In genomic region chr17:50565559-50566350, GRCh38 we compare ENCODE assay signal across 11 cellular contexts. TPM values are rescaled to one million over a fixed set of nuclear protein-coding genes. Genes with fewer than 3 reads are reported as not detected.
DNase-seq lines count a peak whose midpoint lies in the region; ATAC-seq, FAIRE-seq and TF ChIP-seq lines count a peak whose summit lies in the region.
"Had no signal": no experiment of that assay in that cellular context is flagged by ENCODE, and none has a peak within 500 bp of the region (broad histone marks: within the 10 kb centered on the region; RNA-seq: fewer than 3 reads in every experiment).

No MANE protein-coding gene starts in this region.

- H4K20me1 ChIP-seq in astrocyte (ENCODE audit: insufficient read depth, low read length): no peaks in the 10 kb centered on the region

- peaks cover 52% of the 10 kb centered on the region for H3K27me3 ChIP-seq in astrocyte (ENCODE audit: insufficient read depth, low read length)
- H3K27me3 ChIP-seq in psoas muscle (ENCODE audit: insufficient read depth in 3 of 3, low read length in 2 of 3): peaks cover 0 to 50% (median 17%) of the 10 kb centered on the region in 3 donors
- H3K27me3 ChIP-seq in tibial artery: peaks cover 10 to 41% of the 10 kb centered on the region in 2 donors

- FAIRE-seq in astrocyte (lab: Jason Lieb, UNC): no peak

- peaks cover 5% of the 10 kb centered on the region for H3K4me1 ChIP-seq in astrocyte (ENCODE audit: insufficient read depth, low read length)
- peaks cover 6% of the 10 kb centered on the region for H3K4me1 ChIP-seq in psoas muscle
- peaks cover 8 to 42% (median 38%) of the 10 kb centered on the region in 4 donors for H3K4me1 ChIP-seq in tibial artery
- H3K4me1 ChIP-seq: parathyroid adenoma had no signal

- ATAC-seq in psoas muscle (no peak), GM19035 (IDR thresholded peaks at IDR 0.05; ENCODE audit: unreplicated experiment) (no peak)

- no peak for TF ChIP-seq CTCF in astrocyte (IDR thresholded peaks at IDR 0.05; ENCODE audit: insufficient read depth, low read depth, low read length)
- no peak for TF ChIP-seq CTCF in mesothelial cell of epicardium (IDR thresholded peaks at IDR 0.05; ENCODE audit: unreplicated experiment)
- TF ChIP-seq CTCF in psoas muscle (IDR thresholded peaks at IDR 0.05): no peak
- no peak for TF ChIP-seq CTCF in tibial artery (IDR thresholded peaks at IDR 0.05)

- H3K4me3 ChIP-seq in astrocyte (ENCODE audit: insufficient read depth, low read depth, low read length) (no peak overlapping the region), psoas muscle (no peak overlapping the region), tibial artery (no peak overlapping the region)

- intact Hi-C loops in psoas muscle (cut with DNase I): no loop called here
- intact Hi-C loops in tibial artery (cut with DNase I; ENCODE audit: low total_unique reads): no loop called here

- H3K27ac Mint-ChIP-seq in astrocyte (ENCODE audit: unreplicated experiment) (peak overlapping the region; percentile 23), mesothelial cell of epicardium (peak overlapping the region; percentile 52)

- no peak overlapping the region for H3K9ac ChIP-seq in astrocyte (ENCODE audit: low read length)
- H3K9ac ChIP-seq: parathyroid adenoma had no signal

- H3K27ac ChIP-seq in astrocyte (ENCODE audit: low read depth, low read length) (no peak overlapping the region), psoas muscle (no peak overlapping the region), tibial artery (peak overlapping the region in 1 of 2 donors; percentile 25)
- H3K27ac ChIP-seq: parathyroid adenoma had no signal

- H3K9me3 Mint-ChIP-seq in astrocyte (ENCODE audit: unreplicated experiment) (no peaks in the 10 kb centered on the region), mesothelial cell of epicardium (no peaks in the 10 kb centered on the region)

- peaks cover 5% of the 10 kb centered on the region for H3K36me3 Mint-ChIP-seq in astrocyte (ENCODE audit: low read depth, unreplicated experiment)
- H3K36me3 Mint-ChIP-seq in mesothelial cell of epicardium: no peaks in the 10 kb centered on the region

- H3K27me3 Mint-ChIP-seq in astrocyte (ENCODE audit: low read depth, unreplicated experiment) (peaks cover 63% of the 10 kb centered on the region), mesothelial cell of epicardium (ENCODE audit: low read depth) (peaks cover 60% of the 10 kb centered on the region)

- no peaks in the 10 kb centered on the region for H3K79me2 ChIP-seq in astrocyte (ENCODE audit: insufficient read depth, low read length)
- H3K79me2 ChIP-seq: parathyroid adenoma had no signal

- WGBS in psoas muscle, 3 donors: 38 to 47% (median 40%) methylated on average over 7 of the region's 7 CpGs

- H3K4me1 Mint-ChIP-seq in astrocyte (ENCODE audit: low read depth, unreplicated experiment) (peaks cover 15% of the 10 kb centered on the region), mesothelial cell of epicardium (peaks cover 51% of the 10 kb centered on the region)

- no peak overlapping the region for H3K4me3 Mint-ChIP-seq in astrocyte (ENCODE audit: unreplicated experiment)
- no peak overlapping the region for H3K4me3 Mint-ChIP-seq in mesothelial cell of epicardium

- H3K36me3 ChIP-seq in astrocyte (ENCODE audit: insufficient read depth, low read length) (no peaks in the 10 kb centered on the region), psoas muscle (ENCODE audit: insufficient read depth in 1 of 2, low read depth in 1 of 2) (no peaks in the 10 kb centered on the region), tibial artery (no peaks in the 10 kb centered on the region)

- H3K9me3 ChIP-seq in astrocyte (ENCODE audit: insufficient read depth, low read depth, low read length): no peaks in the 10 kb centered on the region
- no peaks in the 10 kb centered on the region for H3K9me3 ChIP-seq in psoas muscle
- no peaks in the 10 kb centered on the region for H3K9me3 ChIP-seq in tibial artery

- H2AFZ ChIP-seq in astrocyte (ENCODE audit: low read depth, low read length): no peak overlapping the region
- H2AFZ ChIP-seq: parathyroid adenoma had no signal

- no peak overlapping the region for H3K4me2 ChIP-seq in astrocyte (ENCODE audit: low read length)

- peak; percentile 72 for DNase-seq in COR-L47 (lab: John Stamatoyannopoulos, UW)
- DNase-seq in NCI-H1417 (lab: John Stamatoyannopoulos, UW): peak; percentile 32 to 92 (median 78)
- DNase-seq in astrocyte (ENCODE audit: low read depth): no peak
- no peak for DNase-seq in mesothelial cell of epicardium (ENCODE audit: low spot score in 2 of 2, unreplicated experiment in 2 of 2)
- no peak for DNase-seq in psoas muscle
- DNase-seq in tibial artery: no peak
- no peak for DNase-seq in HCEC 1CT

RNA-seq across cellular contexts. Expression of gene CACNA1G, which starts 5.2 kb away (rescaled TPM):
- total RNA-seq in astrocyte (0.27 and 0.36 TPM in 2 replicates), mesothelial cell of epicardium (26.1 to 29.0 TPM (median 26.9 TPM) in 3 replicates), psoas muscle (under 1 TPM in 3 of 4 donors, not detected in 1; 0.02 to 0.24 (median 0.17) TPM)
- polyA plus RNA-seq in psoas muscle: under 1 TPM in 2 of 3 donors, not detected in 1; 0.04 TPM
- total RNA-seq: epithelial cell of proximal tubule had no signal

RNA-seq across cellular contexts. Expression of gene SPATA20, which starts 18.8 kb away (rescaled TPM):
- total RNA-seq in astrocyte (32.0 and 35.9 TPM in 2 replicates), mesothelial cell of epicardium (71.3 to 71.7 TPM (median 71.4 TPM) in 3 replicates), psoas muscle (10 to 100 TPM; 16.7 to 25.8 (median 21.9) TPM)
- polyA plus RNA-seq in psoas muscle: 1 to 10 TPM; 4.8 to 9.7 (median 5.4) TPM

RNA-seq across cellular contexts. Expression of gene EPN3, which starts 33.2 kb away (rescaled TPM):
- total RNA-seq in astrocyte (0.24 and 1.7 TPM in 2 replicates), mesothelial cell of epicardium (14.2 to 15.1 TPM (median 14.7 TPM) in 3 replicates), psoas muscle (under 1 TPM in 2 of 4 donors, not detected in 2; 0.12 to 0.15 TPM)
- under 1 TPM in 1 of 3 donors, not detected in 2; 0.03 TPM for polyA plus RNA-seq in psoas muscle
- total RNA-seq: subcutaneous adipose tissue had no signal

RNA-seq across cellular contexts. Expression of gene MYCBPAP, which starts 57.5 kb away (rescaled TPM):
- 0.99 and 1.4 TPM in 2 replicates for total RNA-seq in astrocyte
- total RNA-seq in mesothelial cell of epicardium: 5.1 to 6.5 TPM (median 6.1 TPM) in 3 replicates
- under 1 TPM in 3 of 4 donors, not detected in 1; 0.27 to 0.99 (median 0.52) TPM for total RNA-seq in psoas muscle
- under 1 TPM in 2 of 3 donors, not detected in 1; 0.05 TPM for polyA plus RNA-seq in psoas muscle

Comparison
In these comparisons a context has a peak if more than half of its experiments do, and no peak if none do; other contexts are left out.
1. DNase-seq: peak in COR-L47 (single experiment) and NCI-H1417 (3 of 3); none in astrocyte (single experiment), mesothelial cell of epicardium (0 of 2), psoas muscle (0 of 2), tibial artery (0 of 2) and HCEC 1CT (single experiment).
2. RNA of gene CACNA1G, which starts 5.2 kb away (total RNA-seq): 26.1 to 29.0 TPM in mesothelial cell of epicardium; 0.27 to 0.36 TPM in astrocyte and 0.02 to 0.24 TPM in psoas muscle; every median in the first group is over 10 times any median in the second.